ENCODE assay signal across 20 cellular contexts in genomic region chr9:92726348-92726747, GRCh38. TPM values are rescaled to one million over a fixed set of nuclear protein-coding genes. Genes with fewer than 3 reads are reported as not detected.
DNase-seq lines count a peak whose midpoint lies in the region; ATAC-seq and TF ChIP-seq lines count a peak whose summit lies in the region.
"Had no signal": no experiment of that assay in that cellular context is flagged by ENCODE, and none has a peak within 500 bp of the region (broad histone marks: within the 10 kb centered on the region; RNA-seq: fewer than 3 reads in every experiment).

No MANE protein-coding gene starts in this region.

- no peak for TF ChIP-seq EP300 in stomach (IDR thresholded peaks at IDR 0.05)

- no peaks in the 10 kb centered on the region for H4K20me1 ChIP-seq in OCI-LY7 (ENCODE audit: insufficient read depth, low read length)

- CTCF ChIA-PET in OCI-LY7 (lab: Charles Lee; ENCODE audit: unreplicated experiment) (no interaction called here), T-cell (lab: Charles Lee) (no interaction called here)

- no peak overlapping the region for H3K4me3 Mint-ChIP-seq in activated T-cell treated with anti-CD3 and anti-CD28 coated beads, Interleukin-2, amount 50 U/mL, for 72 hours
- H3K4me3 Mint-ChIP-seq in glutamatergic neuron (ENCODE audit: unreplicated experiment) = no peak overlapping the region
- H3K4me3 Mint-ChIP-seq in T-cell = no peak overlapping the region
- H3K4me3 Mint-ChIP-seq: activated naive CD8-positive, alpha-beta T cell treated with anti-CD3 and anti-CD28 coated beads, Interleukin-2, amount 50 U/mL, for 24 hours; CD14-positive monocyte; immature natural killer cell had no signal

- H3K27me3 ChIP-seq in stomach = no peaks in the 10 kb centered on the region
- H3K27me3 ChIP-seq: brain microvascular endothelial cell, heart right ventricle had no signal

- H3K4me2 ChIP-seq in OCI-LY7 (ENCODE audit: low read length) = peak overlapping the region; percentile 82

- H3K9me2 ChIP-seq in OCI-LY7 (ENCODE audit: insufficient read depth, low read length) = no peaks in the 10 kb centered on the region

- H3K4me1 ChIP-seq in OCI-LY7 (ENCODE audit: insufficient read depth, low read length, poor library complexity, severe bottlenecking) (peaks cover 100% of the 10 kb centered on the region), stomach (peaks cover 0 to 38% (median 12%) of the 10 kb centered on the region in 4 donors)

- H3K9me3 ChIP-seq in OCI-LY7 (ENCODE audit: low read length) = no peaks in the 10 kb centered on the region
- H3K9me3 ChIP-seq in stomach = no peaks in the 10 kb centered on the region
- H3K9me3 ChIP-seq: heart right ventricle had no signal

- intact Hi-C loops in OCI-LY7 (cut with micrococcal nuclease; ENCODE audit: unreplicated experiment) (loop anchor here (10.0 kb wide), 1 partner anchor 538 kb away; no protein-coding TSS in a partner anchor), stomach (cut with DNase I; ENCODE audit: low total_unique reads) (no loop called here)

- peaks cover 51% of the 10 kb centered on the region for H3K36me3 ChIP-seq in OCI-LY7 (ENCODE audit: insufficient read depth, low read length)
- peaks cover 21 to 75% (median 70%) of the 10 kb centered on the region in 4 donors for H3K36me3 ChIP-seq in stomach

- BruUV-seq in OCI-LY7 (replicated peaks; lab: Mats Ljungman, UMichigan) = no TSS peak

- H3K79me2 ChIP-seq in OCI-LY7 (ENCODE audit: insufficient read depth, low read depth, low read length) = peaks cover 74% of the 10 kb centered on the region

- H3K27ac ChIP-seq in OCI-LY7 (ENCODE audit: low read depth, low read length, poor library complexity, severe bottlenecking) = peak overlapping the region; percentile 83
- no peak overlapping the region for H3K27ac ChIP-seq in stomach
- H3K27ac ChIP-seq: brain microvascular endothelial cell had no signal

- no peak overlapping the region for H2AFZ ChIP-seq in OCI-LY7 (ENCODE audit: low read length)

- ATAC-seq in activated T-cell treated with anti-CD3 and anti-CD28 coated beads, Interleukin-2, amount 50 U/mL, for 72 hours (replicated peaks in 1 of 2) = no peak
- no peak for ATAC-seq in GM18870 (IDR thresholded peaks at IDR 0.05; ENCODE audit: unreplicated experiment)
- ATAC-seq in T-cell (replicated peaks in 1 of 4) = no peak
- ATAC-seq: activated naive CD8-positive, alpha-beta T cell treated with anti-CD3 and anti-CD28 coated beads, Interleukin-2, amount 50 U/mL, for 24 hours; GM12878 had no signal

- WGBS in stomach, 5 donors = 83 to 97% (median 89%) methylated on average over 3 to 4 of the region's 4 CpGs

- POLR2A ChIA-PET in OCI-LY7 (lab: Charles Lee) (interaction anchor here (1.2 to 1.5 kb wide), 3 partner anchors 8 to 38 kb away, joined by 3 to 6 read pairs (median 3); partner anchors contain the start of gene BICD2), T-cell (lab: Charles Lee) (no interaction called here)

- DNase-seq in activated T-cell treated with anti-CD3 and anti-CD28 coated beads, Interleukin-2, amount 50 U/mL, for 72 hours = no peak
- no peak for DNase-seq in activated T-cell treated with anti-CD3 and anti-CD28 coated beads for 4 hours
- no peak for DNase-seq in OCI-LY7 (ENCODE audit: low spot score)
- DNase-seq in glutamatergic neuron = no peak
- DNase-seq in stomach = peak; percentile 13
- no peak for DNase-seq in T-cell
- DNase-seq in activated CD4-positive, alpha-beta T cell treated with anti-CD3 and anti-CD28 coated beads for 48 hours = no peak
- DNase-seq: activated naive CD8-positive, alpha-beta T cell treated with anti-CD3 and anti-CD28 coated beads, Interleukin-2, amount 50 U/mL, for 24 hours; cortex of kidney; immature natural killer cell; NCI-H1436; NCI-H526; retina; stimulated activated CD4-positive, alpha-beta T cell treated with anti-CD3 and anti-CD28 coated beads, Interleukin-12 subunit alpha, Interleukin-12 subunit beta, amount 100 ng/mL, for 4 hours; T-helper 1 cell had no signal

- H3K4me3 ChIP-seq in OCI-LY7 (ENCODE audit: low read depth, low read length, poor library complexity, severe bottlenecking) (peak overlapping the region; percentile 63), stomach (no peak overlapping the region)
- H3K4me3 ChIP-seq: GM12878, heart right ventricle had no signal

- H3K36me3 Mint-ChIP-seq in activated T-cell treated with anti-CD3 and anti-CD28 coated beads, Interleukin-2, amount 50 U/mL, for 72 hours (ENCODE audit: insufficient read depth in 2 of 2) = peaks cover 0 to 3% of the 10 kb centered on the region in 2 donors
- H3K36me3 Mint-ChIP-seq in glutamatergic neuron (ENCODE audit: unreplicated experiment) (peaks cover 5% of the 10 kb centered on the region), T-cell (peaks cover 26% of the 10 kb centered on the region)

- H3K9me3 Mint-ChIP-seq in activated T-cell treated with anti-CD3 and anti-CD28 coated beads, Interleukin-2, amount 50 U/mL, for 72 hours = no peaks in the 10 kb centered on the region
- H3K9me3 Mint-ChIP-seq in glutamatergic neuron (ENCODE audit: unreplicated experiment) = peaks cover 20% of the 10 kb centered on the region
- no peaks in the 10 kb centered on the region for H3K9me3 Mint-ChIP-seq in T-cell
- H3K9me3 Mint-ChIP-seq: activated naive CD8-positive, alpha-beta T cell treated with anti-CD3 and anti-CD28 coated beads, Interleukin-2, amount 50 U/mL, for 24 hours; CD14-positive monocyte; immature natural killer cell had no signal

- H3K27ac Mint-ChIP-seq in activated T-cell treated with anti-CD3 and anti-CD28 coated beads, Interleukin-2, amount 50 U/mL, for 72 hours = peak overlapping the region; percentile 21
- H3K27ac Mint-ChIP-seq in glutamatergic neuron (ENCODE audit: unreplicated experiment) (peak overlapping the region; percentile 66), T-cell (no peak overlapping the region)
- H3K27ac Mint-ChIP-seq: activated naive CD8-positive, alpha-beta T cell treated with anti-CD3 and anti-CD28 coated beads, Interleukin-2, amount 50 U/mL, for 24 hours had no signal

- H3K27me3 Mint-ChIP-seq in activated T-cell treated with anti-CD3 and anti-CD28 coated beads, Interleukin-2, amount 50 U/mL, for 72 hours (ENCODE audit: low read depth) = no peaks in the 10 kb centered on the region
- H3K27me3 Mint-ChIP-seq in glutamatergic neuron (ENCODE audit: unreplicated experiment) (peaks cover 22% of the 10 kb centered on the region), T-cell (no peaks in the 10 kb centered on the region)
- H3K27me3 Mint-ChIP-seq: activated naive CD8-positive, alpha-beta T cell treated with anti-CD3 and anti-CD28 coated beads, Interleukin-2, amount 50 U/mL, for 24 hours had no signal

- TF ChIP-seq CTCF in OCI-LY7 (conservative IDR thresholded peaks at IDR 0.05; ENCODE audit: low read length) (no peak), glutamatergic neuron (IDR thresholded peaks at IDR 0.05; ENCODE audit: partially characterized antibody, unreplicated experiment) (no peak), stomach (IDR thresholded peaks at IDR 0.05) (no peak)

- no peak for TF ChIP-seq POLR2A in stomach (IDR thresholded peaks at IDR 0.05)

- peaks cover 3% of the 10 kb centered on the region for H3K4me1 Mint-ChIP-seq in activated T-cell treated with anti-CD3 and anti-CD28 coated beads, Interleukin-2, amount 50 U/mL, for 72 hours (ENCODE audit: low read depth)
- H3K4me1 Mint-ChIP-seq in glutamatergic neuron (ENCODE audit: low read depth, unreplicated experiment) (peaks cover 63% of the 10 kb centered on the region), T-cell (peaks cover 13 to 40% (median 17%) of the 10 kb centered on the region in 3 donors)

RNA-seq across cellular contexts. Expression of gene BICD2, which starts 38.3 kb away (rescaled TPM):
- total RNA-seq in activated T-cell treated with anti-CD3 and anti-CD28 coated beads, Interleukin-2, amount 50 U/mL, for 72 hours = 10 to 100 TPM; 15.4 to 15.5 TPM
- 71.0 and 71.7 TPM in 2 replicates for total RNA-seq in OCI-LY7 (2014; rRNA removed; shearing (Covaris generic))
- total RNA-seq in OCI-LY7 (2022) = 46.5 and 53.9 TPM in 2 replicates
- 43.7 TPM for total RNA-seq in glutamatergic neuron (ENCODE audit: unreplicated experiment)
- 10 to 100 TPM in 4 of 5 donors, 1 to 10 TPM in 1; 6.4 to 32.6 (median 20.4) TPM for total RNA-seq in stomach
- 10 to 100 TPM in 1 of 3 donors, 1 to 10 TPM in 2; 5.9 to 15.8 (median 6.3) TPM for polyA plus RNA-seq in stomach
- 10 to 100 TPM; 24.1 to 36.6 (median 30.6) TPM for total RNA-seq in T-cell

RNA-seq across cellular contexts. Expression of gene IPPK, which starts 56.4 kb away (rescaled TPM):
- 10 to 100 TPM; 12.2 to 14.9 TPM for total RNA-seq in activated T-cell treated with anti-CD3 and anti-CD28 coated beads, Interleukin-2, amount 50 U/mL, for 72 hours
- 12.6 and 12.7 TPM in 2 replicates for total RNA-seq in OCI-LY7 (2014; rRNA removed; shearing (Covaris generic))
- total RNA-seq in OCI-LY7 (2022) = 10.3 and 12.0 TPM in 2 replicates
- total RNA-seq in glutamatergic neuron (ENCODE audit: unreplicated experiment) = 7.0 TPM
- 10 to 100 TPM in 4 of 5 donors, 1 to 10 TPM in 1; 1.4 to 14.6 (median 11.6) TPM for total RNA-seq in stomach
- 10 to 100 TPM in 1 of 3 donors, 1 to 10 TPM in 2; 2.7 to 17.1 (median 6.0) TPM for polyA plus RNA-seq in stomach
- 1 to 10 TPM; 7.5 to 9.6 (median 8.3) TPM for total RNA-seq in T-cell

Comparison
In these comparisons a context has a peak if more than half of its experiments do, and no peak if none do; other contexts are left out.
1. H3K27ac Mint-ChIP-seq: peak in activated T-cell treated with anti-CD3 and anti-CD28 coated beads, Interleukin-2, amount 50 U/mL, for 72 hours (single experiment) and glutamatergic neuron (single experiment); none in T-cell (0 of 2).